ENCODE assay signal across 8 cellular contexts in the genomic region with DNA sequence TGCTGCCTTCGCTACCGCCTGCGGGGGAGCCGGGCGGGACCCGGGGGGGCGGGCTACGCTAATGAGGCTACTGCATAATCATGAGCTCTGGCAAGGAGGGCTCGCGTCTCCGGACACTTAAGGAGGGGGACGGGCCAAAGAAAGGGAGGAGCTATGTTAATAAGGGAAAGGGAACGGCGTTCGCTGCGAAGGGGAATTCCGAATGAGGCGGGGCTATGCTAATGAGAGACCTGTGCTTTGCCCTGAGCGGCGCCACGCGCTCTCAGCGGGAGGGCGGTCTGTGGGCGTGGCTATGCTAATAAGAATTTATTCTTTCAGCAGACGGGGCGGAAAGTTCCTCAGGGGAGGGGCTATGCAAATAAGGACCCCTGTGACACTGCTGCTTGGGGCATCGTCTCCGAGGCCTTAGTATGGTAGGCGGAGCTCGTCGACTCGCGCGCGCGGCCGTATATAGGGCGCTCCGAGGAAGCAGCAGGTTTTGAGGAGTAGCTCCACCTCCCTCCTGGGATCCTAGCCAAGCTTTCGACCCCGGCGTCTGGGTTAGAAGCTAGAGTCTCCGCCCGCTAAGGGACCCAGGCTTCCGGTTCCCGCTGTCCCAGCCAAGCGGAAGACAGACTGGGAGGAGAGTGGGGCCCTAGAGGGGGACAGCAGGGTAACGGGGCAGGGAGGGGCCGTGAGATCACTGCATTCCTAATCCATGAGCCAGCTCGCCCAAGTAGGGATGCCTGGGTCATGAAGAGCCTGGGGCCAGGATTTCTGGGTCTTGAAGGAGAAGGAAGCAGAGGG. TPM values are rescaled to one million over a fixed set of nuclear protein-coding genes. Genes with fewer than 3 reads are reported as not detected.
A peak's percentile ranks its signal among the peaks of the same experiment; 100 is the strongest.
DNase-seq lines count a peak whose midpoint lies in the region; TF ChIP-seq lines count a peak whose summit lies in the region.

A gene (minus strand): TSS at position 31 of the 786 bp plus-strand sequence. CDS start 45 bp downstream, outside the sequence.

- no peaks in the 10 kb centered on the region for H3K9me2 ChIP-seq in MM.1S (replicated peaks; ENCODE audit: insufficient read depth, low read length)
- H3K9me2 ChIP-seq in neural cell (ENCODE audit: insufficient read depth, low read length), result no peaks in the 10 kb centered on the region

- H3K27ac ChIP-seq in MM.1S (ENCODE audit: low read length), result peak within 1 kb of the TSS; percentile 95
- peak within 1 kb of the TSS; percentile 67 for H3K27ac ChIP-seq in neural cell (ENCODE audit: low read length)
- peak within 1 kb of the TSS; percentile 93 to 100 (median 99) for H3K27ac ChIP-seq in stomach

- TF ChIP-seq RAD21 in neural cell (conservative IDR thresholded peaks at IDR 0.05), result no peak

- H3K27me3 ChIP-seq in HAP-1 (ENCODE audit: low read depth), result no peaks in the 10 kb centered on the region
- H3K27me3 ChIP-seq in MM.1S (replicated peaks; ENCODE audit: insufficient read depth, low read length), result 0 out of 2 replicates have a peak, but pooled peaks cover 8% of the 10 kb centered on the region
- no peaks in the 10 kb centered on the region for H3K27me3 ChIP-seq in neural cell (ENCODE audit: insufficient read depth, low read depth, low read length)
- no peaks in the 10 kb centered on the region for H3K27me3 ChIP-seq in stomach

- H3K4me3 ChIP-seq in HAP-1 (peak within 1 kb of the TSS; percentile 82), MM.1S (ENCODE audit: low read length) (peak within 1 kb of the TSS; percentile 81), fibroblast of villous mesenchyme (ENCODE audit: low read depth, low read length) (peak within 1 kb of the TSS; percentile 84), neural cell (ENCODE audit: low read length) (peak within 1 kb of the TSS; percentile 76), stomach (peak within 1 kb of the TSS; percentile 61 to 98 (median 80))

- H3K4me2 ChIP-seq in MM.1S (ENCODE audit: low read depth, low read length) (peak within 1 kb of the TSS; percentile 93), neural cell (ENCODE audit: low read length) (peak within 1 kb of the TSS; percentile 87)

- no peak for TF ChIP-seq EP300 in neural cell (conservative IDR thresholded peaks at IDR 0.05; ENCODE audit: poor library complexity, severe bottlenecking)
- no peak for TF ChIP-seq EP300 in stomach (IDR thresholded peaks at IDR 0.05)

- in situ Hi-C loops in HAP-1 (cut with MboI; ENCODE audit: low sequenced_read_pairs), result no loop called here

- TF ChIP-seq POLR2A in stomach (IDR thresholded peaks at IDR 0.05), result peak in 1 of 4 donors; percentile 87

- H3K36me3 ChIP-seq in ES-I3 (ENCODE audit: insufficient read depth, low read length) (no peaks in the 10 kb centered on the region), HAP-1 (replicated peaks) (peaks cover 3% of the 10 kb centered on the region), MM.1S (replicated peaks; ENCODE audit: insufficient read depth, low read length) (no peaks in the 10 kb centered on the region), neural cell (ENCODE audit: insufficient read depth, low read length) (no peaks in the 10 kb centered on the region), stomach (peaks cover 4 to 24% (median 15%) of the 10 kb centered on the region in 4 donors)

- DNase-seq in HAP-1 (ENCODE audit: low spot score in 2 of 2), result peak; percentile 100
- DNase-seq in MM.1S, result peak; percentile 99
- peak; percentile 98 for DNase-seq in SIG-M5 (lab: John Stamatoyannopoulos, UW)
- DNase-seq in activated gamma-delta T cell treated with anti-CD3 and anti-CD28 coated beads, Interleukin-2, amount 50 U/mL, for 16 hours (ENCODE audit: low read depth), result peak; percentile 100
- DNase-seq in fibroblast of villous mesenchyme (ENCODE audit: low read depth), result peak; percentile 100
- DNase-seq in stomach, result peak; percentile 100

- WGBS in stomach, 5 donors, result 0 to 1% (median 0%) methylated on average over 27 to 51 of the region's 51 CpGs

- peaks cover 12% of the 10 kb centered on the region for H3K4me1 ChIP-seq in ES-I3 (ENCODE audit: insufficient read depth, low read length)
- peaks cover 24% of the 10 kb centered on the region for H3K4me1 ChIP-seq in HAP-1
- H3K4me1 ChIP-seq in MM.1S (ENCODE audit: low read length), result peaks cover 13% of the 10 kb centered on the region
- H3K4me1 ChIP-seq in stomach, result peaks cover 35 to 79% (median 73%) of the 10 kb centered on the region in 4 donors

- H2AFZ ChIP-seq in MM.1S (ENCODE audit: low read length) (peak within 1 kb of the TSS; percentile 60), neural cell (ENCODE audit: low read depth, low read length) (peak within 1 kb of the TSS; percentile 67)

- H4K20me1 ChIP-seq in MM.1S (ENCODE audit: insufficient read depth, low read length) (no peaks in the 10 kb centered on the region), neural cell (ENCODE audit: insufficient read depth) (no peaks in the 10 kb centered on the region)

- H3K9me3 ChIP-seq in ES-I3 (ENCODE audit: control insufficient read depth, insufficient read depth, low read length), result no peaks in the 10 kb centered on the region
- H3K9me3 ChIP-seq in HAP-1, result no peaks in the 10 kb centered on the region
- H3K9me3 ChIP-seq in MM.1S (replicated peaks; ENCODE audit: insufficient read depth, low read length), result no peaks in the 10 kb centered on the region
- H3K9me3 ChIP-seq in neural cell (ENCODE audit: low read length), result no peaks in the 10 kb centered on the region
- no peaks in the 10 kb centered on the region for H3K9me3 ChIP-seq in stomach

- H3K79me2 ChIP-seq in MM.1S (ENCODE audit: low read length) (peaks cover 32% of the 10 kb centered on the region), neural cell (replicated peaks; ENCODE audit: insufficient read depth, low read length) (peaks cover 25% of the 10 kb centered on the region)

- H3K9ac ChIP-seq in ES-I3 (ENCODE audit: low read depth, low read length) (peak within 1 kb of the TSS; percentile 91), MM.1S (ENCODE audit: low read length) (peak within 1 kb of the TSS; percentile 95), neural cell (ENCODE audit: low read length) (peak within 1 kb of the TSS; percentile 69)

- intact Hi-C loops in stomach (cut with DNase I; ENCODE audit: low total_unique reads), result no loop called here

- peaks cover 11% of the 10 kb centered on the region for H3F3A ChIP-seq in MM.1S (ENCODE audit: insufficient read depth, low read length)
- peaks cover 5% of the 10 kb centered on the region for H3F3A ChIP-seq in neural cell (ENCODE audit: insufficient read depth, low read length, poor library complexity, severe bottlenecking)

- TF ChIP-seq CTCF in MM.1S (IDR thresholded peaks at IDR 0.05; ENCODE audit: low read length), result no peak
- no peak for TF ChIP-seq CTCF in fibroblast of villous mesenchyme (IDR thresholded peaks at IDR 0.05; ENCODE audit: insufficient read depth, low read depth, low read length)
- no peak for TF ChIP-seq CTCF in neural cell (IDR thresholded peaks at IDR 0.05; ENCODE audit: poor library complexity, severe bottlenecking)
- no peak for TF ChIP-seq CTCF in stomach (IDR thresholded peaks at IDR 0.05)

TF ChIP-seq in neural cell, 6 proteins besides CTCF, POLR2A, EP300 and RAD21:
- TF ChIP-seq SMC3 (conservative IDR thresholded peaks at IDR 0.05; ENCODE audit: poor library complexity) (no peak), POLR2AphosphoS5 (IDR thresholded peaks at IDR 0.05) (peak; percentile 52), MXI1 (conservative IDR thresholded peaks at IDR 0.05; ENCODE audit: poor library complexity, severe bottlenecking) (peak; percentile 74), EZH2 (IDR thresholded peaks at IDR 0.05; ENCODE audit: borderline replicate concordance, insufficient read depth, low read length, poor library complexity, severe bottlenecking) (no peak)

RNA-seq across cellular contexts. Expression of the gene that starts here (rescaled TPM):
- total RNA-seq in fibroblast of villous mesenchyme (43.2 and 44.5 TPM in 2 replicates), stomach (100 to 1,000 TPM in 1 of 5 donors, 10 to 100 TPM in 3, 1 to 10 TPM in 1; 7.7 to 138 (median 63.9) TPM)
- polyA plus RNA-seq in neural cell (1.2 TPM in 1 of 2 replicates, not detected in the other), stomach (100 to 1,000 TPM; 126 to 145 (median 130) TPM)
- 0.73 TPM in 1 of 2 replicates, not detected in the other for polyA minus RNA-seq in neural cell

Comparison
In these comparisons a context has a peak if more than half of its experiments do, and no peak if none do; other contexts are left out.
1. Peak in every context shown above with its lines: DNase-seq, H3K4me3 ChIP-seq and H3K27ac ChIP-seq.
2. RNA of the gene that starts here (polyA plus RNA-seq): 126 to 145 TPM in stomach; 1.2 TPM in neural cell; every median in the first group is over 10 times any median in the second.